Comparison of ENCODE assay signal across 13 cellular contexts in genomic region chr9:87656485-87656884, GRCh38.
A peak's percentile ranks its signal among the peaks of the same experiment; 100 is the strongest.
DNase-seq lines count a peak whose midpoint lies in the region; ATAC-seq and TF ChIP-seq lines count a peak whose summit lies in the region.
"Had no signal": no experiment of that assay in that cellular context is flagged by ENCODE, and none has a peak within 500 bp of the region (broad histone marks: within the 10 kb centered on the region; RNA-seq: fewer than 3 reads in every experiment).

No MANE protein-coding gene starts in this region.

- intact Hi-C loops in sigmoid colon (cut with DNase I) = loop anchor here (2.0 kb wide), 1 partner anchor 158 kb away; no protein-coding TSS in a partner anchor

- H3K27ac Mint-ChIP-seq in effector memory CD8-positive, alpha-beta T cell = no peak overlapping the region
- H3K27ac Mint-ChIP-seq: activated naive CD4-positive, alpha-beta T cell treated with anti-CD3 and anti-CD28 coated beads for 36 hours had no signal

- no peaks in the 10 kb centered on the region for H3K4me1 Mint-ChIP-seq in effector memory CD8-positive, alpha-beta T cell (ENCODE audit: low read depth in 2 of 2)

- H3K9me3 Mint-ChIP-seq in effector memory CD8-positive, alpha-beta T cell = no peaks in the 10 kb centered on the region
- H3K9me3 Mint-ChIP-seq: activated naive CD4-positive, alpha-beta T cell treated with anti-CD3 and anti-CD28 coated beads for 36 hours had no signal

- no peak for TF ChIP-seq EP300 in sigmoid colon (IDR thresholded peaks at IDR 0.05)

- no peaks in the 10 kb centered on the region for H3K79me2 ChIP-seq in Karpas-422 (ENCODE audit: low read length)

- no peaks in the 10 kb centered on the region for H3K27me3 ChIP-seq in Karpas-422 (ENCODE audit: low read length)
- no peaks in the 10 kb centered on the region for H3K27me3 ChIP-seq in sigmoid colon

- H3K4me3 ChIP-seq in Karpas-422 (ENCODE audit: low read length) (no peak overlapping the region), coronary artery (no peak overlapping the region), sigmoid colon (no peak overlapping the region)

- TF ChIP-seq CTCF in coronary artery (IDR thresholded peaks at IDR 0.05) (no peak), sigmoid colon (IDR thresholded peaks at IDR 0.05) (peak in 1 of 4 experiments; percentile 19)

- no peak overlapping the region for H3K4me3 Mint-ChIP-seq in effector memory CD8-positive, alpha-beta T cell
- H3K4me3 Mint-ChIP-seq: activated naive CD4-positive, alpha-beta T cell treated with anti-CD3 and anti-CD28 coated beads for 36 hours had no signal

- TF ChIP-seq POLR2A in sigmoid colon (IDR thresholded peaks at IDR 0.05) = no peak

- no peaks in the 10 kb centered on the region for H3K36me3 ChIP-seq in Karpas-422 (ENCODE audit: insufficient read depth, low read length)
- peaks cover 1 to 46% (median 14%) of the 10 kb centered on the region in 4 donors for H3K36me3 ChIP-seq in sigmoid colon

- ATAC-seq in effector memory CD8-positive, alpha-beta T cell (replicated peaks) = no peak
- ATAC-seq in GM21529 (IDR thresholded peaks at IDR 0.05; ENCODE audit: unreplicated experiment) = no peak

- H2AFZ ChIP-seq in Karpas-422 (ENCODE audit: low read length) = no peak overlapping the region

- H3K9me2 ChIP-seq in Karpas-422 (replicated peaks; ENCODE audit: insufficient read depth, low read length) = no peaks in the 10 kb centered on the region

- H3K9ac ChIP-seq in Karpas-422 (ENCODE audit: low read length) = no peak overlapping the region

- H3K36me3 Mint-ChIP-seq in effector memory CD8-positive, alpha-beta T cell (ENCODE audit: insufficient read depth) = no peaks in the 10 kb centered on the region

- H4K20me1 ChIP-seq in Karpas-422 (ENCODE audit: insufficient read depth, low read depth, low read length) = no peaks in the 10 kb centered on the region

- H3K27ac ChIP-seq in Karpas-422 (ENCODE audit: low read length) (no peak overlapping the region), coronary artery (no peak overlapping the region), sigmoid colon (peak overlapping the region; percentile 16 to 62 (median 58))

- H3K9me3 ChIP-seq in Karpas-422 (ENCODE audit: low read length) (no peaks in the 10 kb centered on the region), sigmoid colon (no peaks in the 10 kb centered on the region)

- 82% methylated on average over 8 of the region's 8 CpGs for WGBS in sigmoid colon, 2 donors

- no peaks in the 10 kb centered on the region for H3K4me1 ChIP-seq in Karpas-422 (ENCODE audit: low read length)
- peaks cover 0 to 22% (median 16%) of the 10 kb centered on the region in 4 donors for H3K4me1 ChIP-seq in sigmoid colon

- H3K27me3 Mint-ChIP-seq in effector memory CD8-positive, alpha-beta T cell = peaks cover 0 to 20% of the 10 kb centered on the region in 2 donors

- peak; percentile 7 for DNase-seq in Karpas-422
- peak; percentile 45 for DNase-seq in coronary artery (ENCODE audit: low spot score)
- DNase-seq in left kidney (ENCODE audit: low read depth, low spot score) = peak; percentile 75
- no peak for DNase-seq in sigmoid colon
- no peak for DNase-seq in effector memory CD8-positive, alpha-beta T cell
- DNase-seq in NCI-H2029 (lab: John Stamatoyannopoulos, UW) = no peak
- DNase-seq in SK-N-DZ (ENCODE audit: low spot score) = no peak
- DNase-seq: activated naive CD4-positive, alpha-beta T cell treated with anti-CD3 and anti-CD28 coated beads for 36 hours; C1 segment of cervical spinal cord; DND-41; NCI-H2227 treated with DMSO at 0.1 percent for 48 hours; stimulated activated CD4-positive, alpha-beta T cell treated with anti-CD3 and anti-CD28 coated beads, Interleukin-2, amount 100 ng/mL, for 48 hours had no signal

- no peak overlapping the region for H3K4me2 ChIP-seq in Karpas-422 (ENCODE audit: low read depth, low read length, poor library complexity, severe bottlenecking)

Comparison
In these comparisons a context has a peak if more than half of its experiments do, and no peak if none do; other contexts are left out.
1. DNase-seq: peak in Karpas-422 (single experiment), coronary artery (single experiment) and left kidney (single experiment); none in sigmoid colon (single experiment), effector memory CD8-positive, alpha-beta T cell (0 of 3), NCI-H2029 (single experiment) and SK-N-DZ (single experiment).
2. H3K27ac ChIP-seq: peak in sigmoid colon (4 of 4); none in Karpas-422 (single experiment) and coronary artery (0 of 2).